Comparison of ENCODE assay signal across 17 cellular contexts in the genomic region with DNA sequence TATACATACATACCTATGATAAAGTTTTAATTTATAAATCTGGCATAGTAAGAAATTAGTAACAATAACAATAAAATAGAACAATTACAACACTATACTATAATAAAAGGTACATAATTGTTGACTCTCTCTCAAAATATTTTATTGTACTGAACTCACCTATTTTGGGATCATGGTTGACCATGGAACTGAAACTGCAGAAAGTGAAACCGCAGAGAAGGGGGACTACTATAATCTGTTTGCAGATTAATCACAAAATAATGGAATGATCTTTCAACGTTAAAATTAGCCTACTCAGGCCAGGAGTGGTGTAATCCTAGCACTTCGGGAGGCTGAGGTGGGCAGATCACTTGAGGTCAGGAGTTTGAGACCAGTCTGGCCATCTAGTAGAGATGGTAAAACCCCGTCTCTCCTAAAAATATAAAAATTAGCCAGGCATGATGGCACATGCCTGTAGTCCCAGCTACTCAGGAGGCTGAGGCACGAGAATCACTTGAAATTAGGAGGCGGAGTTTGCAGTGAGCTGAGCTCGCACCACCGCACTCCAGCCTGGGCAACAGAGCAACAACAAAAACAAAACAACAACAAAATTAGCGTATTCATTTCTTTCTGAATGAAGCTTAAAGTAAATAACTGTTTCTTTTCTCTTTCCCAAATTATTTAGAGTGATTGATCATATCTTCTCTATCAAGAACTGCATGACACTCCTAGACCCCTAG. TPM values are rescaled to one million over a fixed set of nuclear protein-coding genes. Genes with fewer than 3 reads are reported as not detected.
DNase-seq lines count a peak whose midpoint lies in the region; ATAC-seq, FAIRE-seq and TF ChIP-seq lines count a peak whose summit lies in the region.
"Had no signal": no experiment of that assay in that cellular context is flagged by ENCODE, and none has a peak within 500 bp of the region (broad histone marks: within the 10 kb centered on the region; RNA-seq: fewer than 3 reads in every experiment).

No MANE protein-coding gene starts in this region.

- peaks cover 37% of the 10 kb centered on the region for H3K4me1 ChIP-seq in OCI-LY7 (ENCODE audit: insufficient read depth, low read length, poor library complexity, severe bottlenecking)
- peaks cover 2% of the 10 kb centered on the region for H3K4me1 ChIP-seq in astrocyte (ENCODE audit: insufficient read depth, low read length)
- H3K4me1 ChIP-seq: adrenal gland had no signal

- peak overlapping the region; percentile 30 for H3K4me3 Mint-ChIP-seq in activated naive CD4-positive, alpha-beta T cell treated with anti-CD3 and anti-CD28 coated beads, Interleukin-2, amount 50 U/mL, for 24 hours
- H3K4me3 Mint-ChIP-seq in astrocyte (ENCODE audit: unreplicated experiment) = no peak overlapping the region
- H3K4me3 Mint-ChIP-seq in stimulated activated naive CD8-positive, alpha-beta T cell treated with anti-CD3 and anti-CD28 coated beads, Interleukin-15, amount 100 ng/mL, for 72 hours = peak overlapping the region; percentile 12 to 41
- H3K4me3 Mint-ChIP-seq in chondrocyte (ENCODE audit: unreplicated experiment) = no peak overlapping the region

- no peaks in the 10 kb centered on the region for H3K27me3 Mint-ChIP-seq in activated naive CD4-positive, alpha-beta T cell treated with anti-CD3 and anti-CD28 coated beads, Interleukin-2, amount 50 U/mL, for 24 hours
- peaks cover 5% of the 10 kb centered on the region for H3K27me3 Mint-ChIP-seq in astrocyte (ENCODE audit: low read depth, unreplicated experiment)
- H3K27me3 Mint-ChIP-seq in stimulated activated naive CD8-positive, alpha-beta T cell treated with anti-CD3 and anti-CD28 coated beads, Interleukin-15, amount 100 ng/mL, for 72 hours = no peaks in the 10 kb centered on the region
- H3K27me3 Mint-ChIP-seq in chondrocyte (ENCODE audit: low read depth) = peaks cover 13% of the 10 kb centered on the region

- CTCF ChIA-PET in OCI-LY7 (lab: Charles Lee; ENCODE audit: unreplicated experiment) = no interaction called here

- POLR2A ChIA-PET in OCI-LY7 (lab: Charles Lee) = interaction anchor here (0.6 to 1.4 kb wide), 5 partner anchors 8 to 41 kb away, joined by 3 to 4 read pairs (median 3); no protein-coding TSS in a partner anchor

- H3K4me2 ChIP-seq in OCI-LY7 (ENCODE audit: low read length) = peak overlapping the region; percentile 32
- H3K4me2 ChIP-seq in astrocyte (ENCODE audit: low read length) = no peak overlapping the region

- H3K9me3 ChIP-seq in OCI-LY7 (ENCODE audit: low read length) = peaks cover 7% of the 10 kb centered on the region
- H3K9me3 ChIP-seq in astrocyte (ENCODE audit: insufficient read depth, low read depth, low read length) = peaks cover under 1% of the 10 kb centered on the region

- H3K9me2 ChIP-seq in OCI-LY7 (ENCODE audit: insufficient read depth, low read length) = no peaks in the 10 kb centered on the region

- H4K20me1 ChIP-seq in OCI-LY7 (ENCODE audit: insufficient read depth, low read length) (no peaks in the 10 kb centered on the region), astrocyte (ENCODE audit: insufficient read depth, low read length) (no peaks in the 10 kb centered on the region)

- no peak for FAIRE-seq in astrocyte (lab: Jason Lieb, UNC)
- FAIRE-seq: H1 had no signal

- peak overlapping the region; percentile 22 for H3K4me3 ChIP-seq in OCI-LY7 (ENCODE audit: low read depth, low read length, poor library complexity, severe bottlenecking)
- no peak overlapping the region for H3K4me3 ChIP-seq in astrocyte (ENCODE audit: insufficient read depth, low read depth, low read length)
- H3K4me3 ChIP-seq: adrenal gland had no signal

- H3K36me3 Mint-ChIP-seq in activated naive CD4-positive, alpha-beta T cell treated with anti-CD3 and anti-CD28 coated beads, Interleukin-2, amount 50 U/mL, for 24 hours = peaks cover 39% of the 10 kb centered on the region
- no peaks in the 10 kb centered on the region for H3K36me3 Mint-ChIP-seq in astrocyte (ENCODE audit: low read depth, unreplicated experiment)
- H3K36me3 Mint-ChIP-seq in chondrocyte (ENCODE audit: low read depth) = peaks cover 6% of the 10 kb centered on the region

- H3K27me3 ChIP-seq in astrocyte (ENCODE audit: insufficient read depth, low read length) = peaks cover 7% of the 10 kb centered on the region

- ATAC-seq in stimulated activated naive CD8-positive, alpha-beta T cell treated with anti-CD3 and anti-CD28 coated beads, Interleukin-15, amount 100 ng/mL, for 72 hours = no peak
- no peak for ATAC-seq in GM19328 (IDR thresholded peaks at IDR 0.05; ENCODE audit: unreplicated experiment)

- peak overlapping the region; percentile 83 for H3K27ac Mint-ChIP-seq in activated naive CD4-positive, alpha-beta T cell treated with anti-CD3 and anti-CD28 coated beads, Interleukin-2, amount 50 U/mL, for 24 hours
- peak overlapping the region; percentile 85 for H3K27ac Mint-ChIP-seq in astrocyte (ENCODE audit: unreplicated experiment)
- peak overlapping the region; percentile 74 to 82 for H3K27ac Mint-ChIP-seq in stimulated activated naive CD8-positive, alpha-beta T cell treated with anti-CD3 and anti-CD28 coated beads, Interleukin-15, amount 100 ng/mL, for 72 hours
- no peak overlapping the region for H3K27ac Mint-ChIP-seq in chondrocyte (ENCODE audit: unreplicated experiment)

- peaks cover 12% of the 10 kb centered on the region for H3K9me3 Mint-ChIP-seq in activated naive CD4-positive, alpha-beta T cell treated with anti-CD3 and anti-CD28 coated beads, Interleukin-2, amount 50 U/mL, for 24 hours
- peaks cover 11% of the 10 kb centered on the region for H3K9me3 Mint-ChIP-seq in astrocyte (ENCODE audit: unreplicated experiment)
- H3K9me3 Mint-ChIP-seq in stimulated activated naive CD8-positive, alpha-beta T cell treated with anti-CD3 and anti-CD28 coated beads, Interleukin-15, amount 100 ng/mL, for 72 hours = peaks cover 12 to 22% of the 10 kb centered on the region in 2 donors
- H3K9me3 Mint-ChIP-seq in chondrocyte (ENCODE audit: low read depth) = peaks cover 7% of the 10 kb centered on the region

- H2AFZ ChIP-seq in OCI-LY7 (ENCODE audit: low read length) (no peak overlapping the region), astrocyte (ENCODE audit: low read depth, low read length) (no peak overlapping the region)

- no peak for DNase-seq in activated naive CD4-positive, alpha-beta T cell treated with Interleukin-2 at 50 U/mL for 16 hours
- DNase-seq in OCI-LY7 (ENCODE audit: low spot score) (no peak), astrocyte (ENCODE audit: low read depth) (no peak), middle frontal gyrus (ENCODE audit: extremely low spot score, low spot score) (no peak), chondrocyte (ENCODE audit: low spot score) (no peak)
- no peak for DNase-seq in stimulated activated naive CD8-positive, alpha-beta T cell treated with anti-CD3 and anti-CD28 coated beads, Interleukin-15, amount 100 ng/mL, for 72 hours
- DNase-seq: adrenal gland, DMS 273 treated with DMSO at 0.1 percent for 48 hours, NCI-H2171, SIG-M5 had no signal

- no peak overlapping the region for H3K9ac ChIP-seq in astrocyte (ENCODE audit: low read length)

- no TSS peak for BruUV-seq in OCI-LY7 (replicated peaks; lab: Mats Ljungman, UMichigan)

- H3K36me3 ChIP-seq in OCI-LY7 (ENCODE audit: insufficient read depth, low read length) = peaks cover 100% of the 10 kb centered on the region
- H3K36me3 ChIP-seq in astrocyte (ENCODE audit: insufficient read depth, low read length) = no peaks in the 10 kb centered on the region
- H3K36me3 ChIP-seq: adrenal gland had no signal

- H3K27ac ChIP-seq in OCI-LY7 (ENCODE audit: low read depth, low read length, poor library complexity, severe bottlenecking) = peak overlapping the region; percentile 37
- no peak overlapping the region for H3K27ac ChIP-seq in astrocyte (ENCODE audit: low read depth, low read length)
- H3K27ac ChIP-seq: adrenal gland had no signal

- intact Hi-C loops in OCI-LY7 (cut with micrococcal nuclease; ENCODE audit: unreplicated experiment) = no loop called here

- peaks cover 80% of the 10 kb centered on the region for H3K4me1 Mint-ChIP-seq in activated naive CD4-positive, alpha-beta T cell treated with anti-CD3 and anti-CD28 coated beads, Interleukin-2, amount 50 U/mL, for 24 hours
- H3K4me1 Mint-ChIP-seq in astrocyte (ENCODE audit: low read depth, unreplicated experiment) (peaks cover 10% of the 10 kb centered on the region), chondrocyte (ENCODE audit: low read depth) (peaks cover 3% of the 10 kb centered on the region)
- H3K4me1 Mint-ChIP-seq in stimulated activated naive CD8-positive, alpha-beta T cell treated with anti-CD3 and anti-CD28 coated beads, Interleukin-15, amount 100 ng/mL, for 72 hours = peaks cover 70% of the 10 kb centered on the region

- TF ChIP-seq CTCF in OCI-LY7 (conservative IDR thresholded peaks at IDR 0.05; ENCODE audit: low read length) (no peak), astrocyte (IDR thresholded peaks at IDR 0.05; ENCODE audit: insufficient read depth, low read depth, low read length) (no peak), chondrocyte (IDR thresholded peaks at IDR 0.05) (no peak)

- H3K79me2 ChIP-seq in OCI-LY7 (ENCODE audit: insufficient read depth, low read depth, low read length) (peaks cover 20% of the 10 kb centered on the region; the same call in 1 of the 2 replicates), astrocyte (ENCODE audit: insufficient read depth, low read length) (no peaks in the 10 kb centered on the region)

RNA-seq across cellular contexts. Expression of a gene that starts 45.7 kb away (rescaled TPM):
- 44.7 and 54.7 TPM in 2 replicates for total RNA-seq in OCI-LY7 (2014; rRNA removed; shearing (Covaris generic))
- total RNA-seq in OCI-LY7 (2022) (125 and 134 TPM in 2 replicates), astrocyte (0.34 and 0.41 TPM in 2 replicates), chondrocyte (not detected in 3 replicates)
- total RNA-seq: cerebellum, glomerular endothelial cell, lung microvascular endothelial cell had no signal

RNA-seq across cellular contexts. Expression of a gene that starts 49.6 kb away (rescaled TPM):
- total RNA-seq in OCI-LY7 (2014; rRNA removed; shearing (Covaris generic)) = not detected in 2 replicates
- not detected in 2 replicates for total RNA-seq in OCI-LY7 (2022)
- not detected in 2 replicates for total RNA-seq in astrocyte
- not detected in 3 replicates for total RNA-seq in chondrocyte
- total RNA-seq: adrenal gland, cerebellum, glomerular endothelial cell, H1, lung microvascular endothelial cell, ureter had no signal

Comparison
In these comparisons a context has a peak if more than half of its experiments do, and no peak if none do; other contexts are left out.
1. H3K4me3 Mint-ChIP-seq: peak in activated naive CD4-positive, alpha-beta T cell treated with anti-CD3 and anti-CD28 coated beads, Interleukin-2, amount 50 U/mL, for 24 hours (single experiment) and stimulated activated naive CD8-positive, alpha-beta T cell treated with anti-CD3 and anti-CD28 coated beads, Interleukin-15, amount 100 ng/mL, for 72 hours (2 of 2); none in astrocyte (single experiment) and chondrocyte (single experiment).
2. RNA of a gene that starts 45.7 kb away (total RNA-seq): 44.7 to 134 TPM in OCI-LY7; 0.34 to 0.41 TPM in astrocyte and not detected in chondrocyte; every median in the first group is over 10 times any median in the second.